ENCODE assay signal across 11 cellular contexts in genomic region chr1:193270996-193271395, GRCh38.
DNase-seq lines count a peak whose midpoint lies in the region; ATAC-seq and TF ChIP-seq lines count a peak whose summit lies in the region.
"Had no signal": no experiment of that assay in that cellular context is flagged by ENCODE, and none has a peak within 500 bp of the region (broad histone marks: within the 10 kb centered on the region; RNA-seq: fewer than 3 reads in every experiment).

No MANE protein-coding gene starts in this region.

- no peak overlapping the region for H3K4me2 ChIP-seq in mesenchymal stem cell (ENCODE audit: low read length, poor library complexity, severe bottlenecking)

- 56% methylated on average over 2 of the region's 2 CpGs for WGBS in mesenchymal stem cell
- WGBS in sigmoid colon, 2 donors, result 85 to 92% methylated on average over 2 of the region's 2 CpGs

- no peak for TF ChIP-seq POLR2A in sigmoid colon (IDR thresholded peaks at IDR 0.05)

- H3K27me3 ChIP-seq in mesenchymal stem cell (ENCODE audit: control insufficient read depth in 1 of 2, insufficient read depth in 1 of 2, low read length in 2 of 2) (no peaks in the 10 kb centered on the region), sigmoid colon (no peaks in the 10 kb centered on the region), upper lobe of right lung (no peaks in the 10 kb centered on the region)
- H3K27me3 ChIP-seq: MG63, SJSA1 had no signal

- no peak overlapping the region for H3K27ac ChIP-seq in mesenchymal stem cell (ENCODE audit: low read length, poor library complexity, severe bottlenecking)
- no peak overlapping the region for H3K27ac ChIP-seq in sigmoid colon
- H3K27ac ChIP-seq in upper lobe of right lung, result no peak overlapping the region
- H3K27ac ChIP-seq: SJSA1 had no signal

- H2AK5ac ChIP-seq in mesenchymal stem cell (ENCODE audit: low read length, severe bottlenecking), result no peak overlapping the region

- peak; percentile 65 for DNase-seq in mesenchymal stem cell
- DNase-seq in sigmoid colon, result no peak
- no peak for DNase-seq in upper lobe of right lung
- no peak for DNase-seq in activated CD8-positive, alpha-beta memory T cell treated with anti-CD3 and anti-CD28 coated beads for 24 hours
- DNase-seq in iPS-NIHi7 (ENCODE audit: extremely low spot score), result no peak
- DNase-seq: activated T-cell treated with anti-CD3 and anti-CD28 coated beads, Interleukin-2, amount 50 U/mL, for 1 hour; MG63 had no signal

- no peak overlapping the region for H2BK15ac ChIP-seq in mesenchymal stem cell (ENCODE audit: low read depth, poor library complexity, severe bottlenecking)

- H4K8ac ChIP-seq in mesenchymal stem cell (ENCODE audit: low read length), result no peak overlapping the region

- no peak overlapping the region for H3K14ac ChIP-seq in mesenchymal stem cell (ENCODE audit: low read length in 2 of 2)

- H3K36me3 ChIP-seq in mesenchymal stem cell (ENCODE audit: control insufficient read depth in 1 of 2, insufficient read depth in 2 of 2, low read depth in 1 of 2, low read length in 2 of 2) (peaks cover 0 to 1% of the 10 kb centered on the region in 2 experiments), sigmoid colon (no peaks in the 10 kb centered on the region), upper lobe of right lung (no peaks in the 10 kb centered on the region)
- H3K36me3 ChIP-seq: SJSA1 had no signal

- H2BK12ac ChIP-seq in mesenchymal stem cell (ENCODE audit: low read length in 2 of 2), result no peak overlapping the region

- intact Hi-C loops in sigmoid colon (cut with DNase I), result no loop called here
- intact Hi-C loops in upper lobe of right lung (cut with DNase I), result no loop called here

- no peak overlapping the region for H3K23ac ChIP-seq in mesenchymal stem cell (ENCODE audit: low read length in 2 of 2)

- H3K9ac ChIP-seq in mesenchymal stem cell (ENCODE audit: low read length), result no peak overlapping the region

- H3K9me3 ChIP-seq in mesenchymal stem cell (ENCODE audit: control insufficient read depth, low read length) (peaks cover 10% of the 10 kb centered on the region), sigmoid colon (no peaks in the 10 kb centered on the region), upper lobe of right lung (no peaks in the 10 kb centered on the region)
- H3K9me3 ChIP-seq: MG63, SJSA1 had no signal

- no peak overlapping the region for H4K91ac ChIP-seq in mesenchymal stem cell (ENCODE audit: low read length)

- no peak overlapping the region for H3K4me3 ChIP-seq in mesenchymal stem cell (ENCODE audit: insufficient read depth in 1 of 2, low read depth in 1 of 2, low read length in 2 of 2)
- H3K4me3 ChIP-seq in sigmoid colon, result no peak overlapping the region
- no peak overlapping the region for H3K4me3 ChIP-seq in upper lobe of right lung
- H3K4me3 ChIP-seq: MG63, SJSA1 had no signal

- no peak overlapping the region for H3K4ac ChIP-seq in mesenchymal stem cell (ENCODE audit: low read depth in 1 of 2, low read length in 2 of 2)

- ATAC-seq in GM18870 (IDR thresholded peaks at IDR 0.05; ENCODE audit: unreplicated experiment), result peak; percentile 99
- peak; percentile 96 for ATAC-seq in HG02588 (IDR thresholded peaks at IDR 0.05; ENCODE audit: unreplicated experiment)
- peak; percentile 93 for ATAC-seq in HG03571 (IDR thresholded peaks at IDR 0.05; ENCODE audit: unreplicated experiment)
- no peak for ATAC-seq in upper lobe of right lung

- H2BK5ac ChIP-seq in mesenchymal stem cell (ENCODE audit: low read depth, low read length, poor library complexity, severe bottlenecking), result no peak overlapping the region

- H3K79me1 ChIP-seq in mesenchymal stem cell (replicated peaks; ENCODE audit: low read length, poor library complexity, severe bottlenecking), result peaks cover 2% of the 10 kb centered on the region

- peaks cover 3% of the 10 kb centered on the region for H3K4me1 ChIP-seq in mesenchymal stem cell (ENCODE audit: control insufficient read depth, insufficient read depth, low read depth, low read length)
- H3K4me1 ChIP-seq in sigmoid colon, result no peaks in the 10 kb centered on the region
- H3K4me1 ChIP-seq in upper lobe of right lung, result no peaks in the 10 kb centered on the region

- no peak overlapping the region for H3K18ac ChIP-seq in mesenchymal stem cell (ENCODE audit: low read depth in 1 of 2, low read length in 2 of 2)

- TF ChIP-seq CTCF in sigmoid colon (IDR thresholded peaks at IDR 0.05) (no peak), upper lobe of right lung (IDR thresholded peaks at IDR 0.05) (no peak)

- TF ChIP-seq EP300 in sigmoid colon (IDR thresholded peaks at IDR 0.05), result no peak

- no peak overlapping the region for H2BK120ac ChIP-seq in mesenchymal stem cell (ENCODE audit: low read depth, low read length)

- H2AFZ ChIP-seq in mesenchymal stem cell (ENCODE audit: low read depth, low read length), result no peak overlapping the region
